In the genomic region with DNA sequence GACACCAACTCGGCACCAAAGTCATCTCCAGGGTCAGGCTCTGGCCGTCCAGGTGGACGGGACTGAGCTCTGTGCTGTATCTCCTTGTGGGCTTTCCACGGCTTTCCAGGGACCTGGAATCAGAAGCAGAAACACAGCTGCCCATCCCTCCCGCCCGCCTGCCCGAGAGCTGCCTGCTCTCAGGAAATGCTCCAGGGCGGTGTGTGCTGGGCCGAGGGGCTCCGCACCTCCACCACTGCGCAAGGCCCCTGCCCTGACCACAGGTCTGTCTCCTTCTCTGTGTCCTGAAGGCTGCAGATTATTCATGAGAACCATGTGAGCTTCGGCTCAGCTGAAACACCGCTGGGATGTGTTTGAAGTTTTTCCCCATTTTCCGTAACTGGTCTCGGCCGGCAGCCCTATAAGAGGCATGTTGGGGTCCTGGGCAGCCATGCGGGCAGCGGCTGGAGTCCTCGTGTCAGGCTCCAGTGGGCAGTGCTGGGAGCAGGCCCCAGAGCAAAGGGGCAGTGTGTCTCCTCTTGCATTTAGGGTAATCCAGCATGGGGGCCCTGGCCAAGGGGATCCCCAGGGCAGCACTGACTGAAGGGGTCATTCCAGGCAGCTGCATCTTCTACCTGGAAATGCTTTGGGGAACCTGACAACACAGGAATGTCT, we compare ENCODE assay signal across 22 cellular contexts. TPM values are rescaled to one million over a fixed set of nuclear protein-coding genes. Genes with fewer than 3 reads are reported as not detected.
DNase-seq lines count a peak whose midpoint lies in the region; ATAC-seq and TF ChIP-seq lines count a peak whose summit lies in the region.
"Had no signal": no experiment of that assay in that cellular context is flagged by ENCODE, and none has a peak within 500 bp of the region (broad histone marks: within the 10 kb centered on the region; RNA-seq: fewer than 3 reads in every experiment).

No MANE protein-coding gene starts in this region.

- H3K4me2 ChIP-seq in H9 (ENCODE audit: insufficient read depth, insufficient read length, low read length): no peak overlapping the region

- H4K8ac ChIP-seq in H9 (replicated peaks; ENCODE audit: insufficient read length, low read depth, low read length): no peak overlapping the region

- WGBS in H9 (ENCODE audit: extremely low coverage, insufficient read length, low lambda C conversion rate): no CpG with 5 or more reads among the region's 19 CpGs

- no peak overlapping the region for H2BK15ac ChIP-seq in H9 (ENCODE audit: low read depth, low read length)

- H3K27ac ChIP-seq in left ventricle myocardium inferior (replicated peaks): no peak overlapping the region
- H3K27ac ChIP-seq in H9 (ENCODE audit: insufficient read length, low read depth, low read length): no peak overlapping the region
- H3K27ac ChIP-seq: C4-2B, GM23248 had no signal

- no peaks in the 10 kb centered on the region for H3K27me3 ChIP-seq in left ventricle myocardium inferior (ENCODE audit: low read depth)
- H3K27me3 ChIP-seq in H9 (ENCODE audit: insufficient read depth, low read length): no peaks in the 10 kb centered on the region
- H3K27me3 ChIP-seq in HAP-1 (ENCODE audit: low read depth): no peaks in the 10 kb centered on the region
- H3K27me3 ChIP-seq: MG63 had no signal

- H2AK5ac ChIP-seq in H9 (ENCODE audit: insufficient read length, low read length): no peak overlapping the region

- no peaks in the 10 kb centered on the region for H3K9me3 ChIP-seq in left ventricle myocardium inferior (replicated peaks)
- H3K9me3 ChIP-seq in H9 (ENCODE audit: control insufficient read depth, low read depth, low read length): no peaks in the 10 kb centered on the region
- H3K9me3 ChIP-seq in HAP-1: no peaks in the 10 kb centered on the region
- H3K9me3 ChIP-seq: MG63 had no signal

- H3K79me2 ChIP-seq in H9 (ENCODE audit: insufficient read depth, low read length): no peaks in the 10 kb centered on the region

- H2BK120ac ChIP-seq in H9 (ENCODE audit: low read depth, low read length, poor library complexity, severe bottlenecking): no peak overlapping the region

- intact Hi-C loops in left ventricle myocardium inferior (cut with micrococcal nuclease) (no loop called here), cardiac septum (cut with DNase I) (no loop called here)

- H3K4me1 Mint-ChIP-seq in H9 (peaks cover 0 to 10% of the 10 kb centered on the region in 2 experiments; a peak in 1 of 4 replicates), neural crest cell (no peaks in the 10 kb centered on the region)

- no peak overlapping the region for H3K9ac ChIP-seq in H9 (ENCODE audit: extremely low read depth, insufficient read length, low read length)
- H3K9ac ChIP-seq: GM23248 had no signal

- no peak overlapping the region for H4K91ac ChIP-seq in H9 (ENCODE audit: insufficient read length, low read depth, low read length)

- DNase-seq in left ventricle myocardium inferior (peak; percentile 7), cardiac septum (ENCODE audit: low spot score) (no peak), H9 (no peak), neural crest cell (ENCODE audit: low read depth, low spot score) (no peak), NK-92 (lab: John Stamatoyannopoulos, UW; ENCODE audit: unreplicated experiment) (no peak), HAP-1 (ENCODE audit: low spot score in 2 of 2) (no peak)
- DNase-seq: DMS79 treated with DMSO at 0.1 percent for 48 hours, GF-D8, GM23248, HCEC 1CT, KBM-7, MG63, NCI-H2029, NCI-H446 treated with DMSO at 0.1 percent for 48 hours, NCI-H526, NCI-H82, RPMI8226, SHP77 treated with DMSO at 0.1 percent for 48 hours, SW 1271 had no signal

- no peak overlapping the region for H2BK20ac ChIP-seq in H9 (ENCODE audit: low read depth, low read length, poor library complexity, severe bottlenecking)

- H3K9me3 Mint-ChIP-seq in H9 (no peaks in the 10 kb centered on the region), neural crest cell (no peaks in the 10 kb centered on the region)
- H3K9me3 Mint-ChIP-seq: CD8-positive, alpha-beta memory T cell had no signal

- no peaks in the 10 kb centered on the region for H3K79me1 ChIP-seq in H9 (ENCODE audit: insufficient read depth, low read depth, low read length, poor library complexity, severe bottlenecking)

- H3K18ac ChIP-seq in H9 (ENCODE audit: insufficient read length, low read depth, low read length): no peak overlapping the region

- H3K56ac ChIP-seq in H9 (ENCODE audit: insufficient read length, low read depth, low read length): no peak overlapping the region

- TF ChIP-seq CTCF in left ventricle myocardium inferior (IDR thresholded peaks at IDR 0.05; ENCODE audit: borderline replicate concordance): no peak
- no peak for TF ChIP-seq CTCF in H9 (conservative IDR thresholded peaks at IDR 0.05)
- TF ChIP-seq CTCF in neural crest cell (conservative IDR thresholded peaks at IDR 0.05): no peak

- H3K36me3 Mint-ChIP-seq in H9 (ENCODE audit: insufficient read depth in 1 of 3, low read depth in 3 of 3): peaks cover 0 to 2% (median 0%) of the 10 kb centered on the region in 3 experiments; a peak in 1 of 7 replicates
- no peaks in the 10 kb centered on the region for H3K36me3 Mint-ChIP-seq in neural crest cell (ENCODE audit: low read depth)

- no peaks in the 10 kb centered on the region for H4K20me1 ChIP-seq in H9 (ENCODE audit: control insufficient read depth, insufficient read depth, insufficient read length)

- ATAC-seq in GM21381 (IDR thresholded peaks at IDR 0.05; ENCODE audit: unreplicated experiment): no peak

- H3K4me3 ChIP-seq in left ventricle myocardium inferior (no peak overlapping the region), HAP-1 (no peak overlapping the region)
- H3K4me3 ChIP-seq: GM23248, MG63 had no signal

- H3K36me3 ChIP-seq in left ventricle myocardium inferior (no peaks in the 10 kb centered on the region), HAP-1 (replicated peaks) (no peaks in the 10 kb centered on the region)

- no peak overlapping the region for H4K5ac ChIP-seq in H9 (ENCODE audit: insufficient read length, low read depth, low read length)

- H3K4me3 Mint-ChIP-seq in H9: no peak overlapping the region
- H3K4me3 Mint-ChIP-seq in neural crest cell: no peak overlapping the region
- H3K4me3 Mint-ChIP-seq: CD8-positive, alpha-beta memory T cell had no signal

- H2AFZ ChIP-seq in H9 (ENCODE audit: low read length): no peak overlapping the region
- H2AFZ ChIP-seq: GM23248 had no signal

- H3K14ac ChIP-seq in H9 (ENCODE audit: insufficient read depth, low read length): peak overlapping the region; percentile 44; the same call in 1 of the 2 replicates

- in situ Hi-C loops in HAP-1 (cut with MboI; ENCODE audit: low sequenced_read_pairs): no loop called here

- H3K4me1 ChIP-seq in left ventricle myocardium inferior: peaks cover 3% of the 10 kb centered on the region
- H3K4me1 ChIP-seq in H9 (ENCODE audit: insufficient read depth, low read length): no peaks in the 10 kb centered on the region
- no peaks in the 10 kb centered on the region for H3K4me1 ChIP-seq in HAP-1

- H3K27ac Mint-ChIP-seq in H9 (0 out of 7 replicates have a peak overlapping the region, but pooled peaks of 1 of the 3 experiments have one; percentile 39), neural crest cell (ENCODE audit: unreplicated experiment) (peak overlapping the region; percentile 62)
- H3K27ac Mint-ChIP-seq: CD8-positive, alpha-beta memory T cell had no signal

- no peak overlapping the region for H3T11ph ChIP-seq in H9 (ENCODE audit: low read length)

- H3K23ac ChIP-seq in H9 (ENCODE audit: insufficient read length, low read depth, low read length): no peak overlapping the region

- no peak overlapping the region for H2BK12ac ChIP-seq in H9 (ENCODE audit: insufficient read length, low read depth, low read length)

- H3K23me2 ChIP-seq in H9 (ENCODE audit: insufficient read length, low read depth, low read length, poor library complexity, severe bottlenecking): no peaks in the 10 kb centered on the region

- H2BK5ac ChIP-seq in H9 (ENCODE audit: insufficient read length, low read length): no peak overlapping the region

- no peak overlapping the region for H3K4ac ChIP-seq in H9 (ENCODE audit: low read depth, low read length)

- H3K27me3 Mint-ChIP-seq in H9 (ENCODE audit: low read depth): no peaks in the 10 kb centered on the region; the same call in 1 of the 2 replicates
- H3K27me3 Mint-ChIP-seq in neural crest cell (ENCODE audit: low read depth): no peaks in the 10 kb centered on the region

RNA-seq across cellular contexts. Expression of a gene that starts 22.8 kb away (rescaled TPM):
- total RNA-seq in left ventricle myocardium inferior: 3.7 TPM
- total RNA-seq in cardiac septum: 3.6 TPM
- 7.3 and 7.7 TPM in 2 replicates for total RNA-seq in H9 (2021)
- 15.6 and 20.6 TPM in 2 replicates for total RNA-seq in neural crest cell
- total RNA-seq: GM23248 had no signal
